12 cellular contexts compared by ENCODE assay signal in the genomic region with DNA sequence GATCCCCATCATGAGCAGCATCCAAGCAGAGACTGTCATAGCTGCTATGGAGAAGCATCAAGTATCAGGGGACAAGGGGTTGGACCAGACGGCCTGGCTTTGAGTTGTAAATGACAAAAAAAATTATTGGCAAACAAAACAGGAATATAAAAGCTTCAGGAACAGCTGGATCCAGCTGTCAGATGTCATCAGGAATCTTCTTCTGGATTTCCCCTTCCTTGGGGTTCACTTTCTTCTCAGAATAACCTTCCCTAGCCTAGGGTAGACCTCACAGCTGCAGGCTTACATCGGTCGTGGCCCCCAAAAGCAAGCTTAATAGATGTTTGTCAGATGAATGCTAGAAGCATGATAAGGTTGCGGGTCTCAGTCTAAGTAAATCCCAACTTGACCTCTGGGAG.
"Had no signal": no experiment of that assay in that cellular context is flagged by ENCODE, and none has a peak within 500 bp of the region (broad histone marks: within the 10 kb centered on the region; RNA-seq: fewer than 3 reads in every experiment).

No MANE protein-coding gene starts in this region.

- H3K27ac ChIP-seq: breast epithelium, esophagus squamous epithelium, foreskin keratinocyte, tibial nerve, vagina had no signal

- H3K27me3 Mint-ChIP-seq: activated naive CD8-positive, alpha-beta T cell treated with anti-CD3 and anti-CD28 coated beads for 36 hours; activated T-cell treated with anti-CD3 and anti-CD28 coated beads, Interleukin-2, amount 50 U/mL, for 24 hours had no signal

- H3K27me3 ChIP-seq: breast epithelium, dorsolateral prefrontal cortex, esophagus squamous epithelium, foreskin keratinocyte, tibial nerve, vagina had no signal

- H3K4me3 ChIP-seq: breast epithelium, skin epidermis, tibial nerve, vagina had no signal

- H3K9me3 ChIP-seq: vagina had no signal

- H3K4me3 Mint-ChIP-seq: activated CD8-positive, alpha-beta memory T cell treated with anti-CD3 and anti-CD28 coated beads, Interleukin-2, amount 10 ng/mL, durations not matched to agents 7 days and 5 days; activated naive CD8-positive, alpha-beta T cell treated with anti-CD3 and anti-CD28 coated beads for 36 hours; activated T-cell treated with anti-CD3 and anti-CD28 coated beads, Interleukin-2, amount 50 U/mL, for 24 hours had no signal

- H3K36me3 ChIP-seq: breast epithelium, esophagus squamous epithelium, tibial nerve, vagina had no signal

- H3K27ac Mint-ChIP-seq: activated naive CD8-positive, alpha-beta T cell treated with anti-CD3 and anti-CD28 coated beads for 36 hours had no signal

- DNase-seq: activated CD4-positive, alpha-beta T cell treated with anti-CD3 and anti-CD28 coated beads for 1 hour; esophagus squamous epithelium had no signal

- ATAC-seq: left lobe of liver had no signal

- H3K4me1 ChIP-seq: breast epithelium had no signal

- H3K36me3 Mint-ChIP-seq: activated CD8-positive, alpha-beta memory T cell treated with anti-CD3 and anti-CD28 coated beads, Interleukin-2, amount 10 ng/mL, durations not matched to agents 7 days and 5 days; activated naive CD8-positive, alpha-beta T cell treated with anti-CD3 and anti-CD28 coated beads for 36 hours had no signal
